9 cellular contexts compared by ENCODE assay signal in genomic region chr11:110130642-110131238, GRCh38. TPM values are rescaled to one million over a fixed set of nuclear protein-coding genes. Genes with fewer than 3 reads are reported as not detected.
A peak's percentile ranks its signal among the peaks of the same experiment; 100 is the strongest.
DNase-seq lines count a peak whose midpoint lies in the region; ATAC-seq and TF ChIP-seq lines count a peak whose summit lies in the region.
"Had no signal": no experiment of that assay in that cellular context is flagged by ENCODE, and none has a peak within 500 bp of the region (broad histone marks: within the 10 kb centered on the region; RNA-seq: fewer than 3 reads in every experiment).

No MANE protein-coding gene starts in this region.

- H3K4me1 Mint-ChIP-seq in activated CD4-positive, alpha-beta memory T cell treated with anti-CD3 and anti-CD28 coated beads, Interleukin-2, amount 10 ng/mL, durations not matched to agents 7 days and 5 days: no peaks in the 10 kb centered on the region

- CTCF ChIA-PET in activated CD4-positive, alpha-beta memory T cell treated with anti-CD3 and anti-CD28 coated beads, Interleukin-2, amount 10 ng/mL, durations not matched to agents 7 days and 5 days (lab: Charles Lee): no interaction called here

- no peaks in the 10 kb centered on the region for H3K9me3 Mint-ChIP-seq in activated CD4-positive, alpha-beta memory T cell treated with anti-CD3 and anti-CD28 coated beads, Interleukin-2, amount 10 ng/mL, durations not matched to agents 7 days and 5 days

- no peaks in the 10 kb centered on the region for H3K36me3 Mint-ChIP-seq in activated CD4-positive, alpha-beta memory T cell treated with anti-CD3 and anti-CD28 coated beads, Interleukin-2, amount 10 ng/mL, durations not matched to agents 7 days and 5 days (ENCODE audit: low read depth)

- POLR2A ChIA-PET in activated CD4-positive, alpha-beta memory T cell treated with anti-CD3 and anti-CD28 coated beads, Interleukin-2, amount 10 ng/mL, durations not matched to agents 7 days and 5 days (lab: Charles Lee): interaction anchor here (1.2 kb wide), 1 partner anchor 9 kb away, joined by 3 read pairs; no protein-coding TSS in a partner anchor

- H3K4me3 ChIP-seq in fibroblast of lung (replicated peaks in 1 of 4; ENCODE audit: control extremely low read depth in 1 of 4, insufficient read depth in 1 of 4, low read depth in 3 of 4, low read length in 4 of 4) (no peak overlapping the region), retinal pigment epithelial cell (ENCODE audit: low read length) (no peak overlapping the region)

- TF ChIP-seq CTCF in fibroblast of lung (conservative IDR thresholded peaks at IDR 0.05 in 1 of 2, IDR thresholded peaks at IDR 0.05 in 1 of 2; ENCODE audit: low read depth in 1 of 2, low read length in 2 of 2) (no peak), retinal pigment epithelial cell (conservative IDR thresholded peaks at IDR 0.05; ENCODE audit: low read depth, low read length) (no peak)

- H3K4me1 ChIP-seq in fibroblast of lung (ENCODE audit: control insufficient read depth, extremely low read depth, insufficient read depth, low read length): peaks cover 3% of the 10 kb centered on the region

- no peaks in the 10 kb centered on the region for H3K27me3 ChIP-seq in fibroblast of lung (ENCODE audit: control insufficient read depth, insufficient read depth, low read length)

- no peaks in the 10 kb centered on the region for H4K20me1 ChIP-seq in fibroblast of lung (ENCODE audit: control insufficient read depth, extremely low read depth, insufficient read depth, low read length)

- no peak overlapping the region for H3K27ac Mint-ChIP-seq in activated CD4-positive, alpha-beta memory T cell treated with anti-CD3 and anti-CD28 coated beads, Interleukin-2, amount 10 ng/mL, durations not matched to agents 7 days and 5 days

- peak; percentile 49 to 100 (median 97) for DNase-seq in NCI-H1417 (lab: John Stamatoyannopoulos, UW)
- peak; percentile 99 for DNase-seq in NCI-H748 (lab: John Stamatoyannopoulos, UW; ENCODE audit: unreplicated experiment)
- DNase-seq in fibroblast of lung (ENCODE audit: low read depth in 2 of 2): peak; percentile 71 to 87
- peak; percentile 69 for DNase-seq in retinal pigment epithelial cell (ENCODE audit: low read depth)
- no peak for DNase-seq in GM19238 (ENCODE audit: insufficient read length, low spot score)
- no peak for DNase-seq in activated CD4-positive, alpha-beta memory T cell treated with anti-CD3 and anti-CD28 coated beads, Interleukin-2, amount 10 ng/mL, durations not matched to agents 7 days and 5 days
- DNase-seq: activated CD4-positive, alpha-beta T cell treated with anti-CD3 and anti-CD28 coated beads for 48 hours had no signal

- no peak overlapping the region for H2AFZ ChIP-seq in fibroblast of lung (ENCODE audit: low read length)

- no peaks in the 10 kb centered on the region for H3K36me3 ChIP-seq in fibroblast of lung (ENCODE audit: control insufficient read depth, insufficient read depth, low read length)

- no peak for ATAC-seq in GM21723 (IDR thresholded peaks at IDR 0.05; ENCODE audit: unreplicated experiment)
- ATAC-seq in GM19351 (IDR thresholded peaks at IDR 0.05; ENCODE audit: unreplicated experiment): no peak

- no peak overlapping the region for H3K27ac ChIP-seq in fibroblast of lung (ENCODE audit: insufficient read depth, low read length)

- H3K79me2 ChIP-seq in fibroblast of lung (ENCODE audit: control insufficient read depth, insufficient read depth, low read length): peaks cover 18% of the 10 kb centered on the region

- no peaks in the 10 kb centered on the region for H3K9me3 ChIP-seq in fibroblast of lung (ENCODE audit: control insufficient read depth, insufficient read depth, low read depth, low read length)

- H3K4me3 Mint-ChIP-seq in activated CD4-positive, alpha-beta memory T cell treated with anti-CD3 and anti-CD28 coated beads, Interleukin-2, amount 10 ng/mL, durations not matched to agents 7 days and 5 days: no peak overlapping the region

- no peak overlapping the region for H3K4me2 ChIP-seq in fibroblast of lung (ENCODE audit: extremely low read depth, insufficient read depth, low read length)

- H3K27me3 Mint-ChIP-seq in activated CD4-positive, alpha-beta memory T cell treated with anti-CD3 and anti-CD28 coated beads, Interleukin-2, amount 10 ng/mL, durations not matched to agents 7 days and 5 days: peaks cover 5% of the 10 kb centered on the region

- no peak overlapping the region for H3K9ac ChIP-seq in fibroblast of lung (ENCODE audit: insufficient read depth, low read length)

RNA-seq across cellular contexts. Expression of gene ZC3H12C, which starts 37.5 kb away (rescaled TPM):
- 8.5 and 10.1 TPM in 2 replicates for total RNA-seq in fibroblast of lung
- polyA plus RNA-seq in fibroblast of lung: 7.2 and 8.2 TPM in 2 replicates
- polyA plus RNA-seq in fibroblast of lung (2012): 3.0 and 3.3 TPM in 2 replicates
- polyA minus RNA-seq in fibroblast of lung (ENCODE audit: low replicate concordance): 6.0 and 10.0 TPM in 2 replicates
- total RNA-seq in activated CD4-positive, alpha-beta memory T cell treated with anti-CD3 and anti-CD28 coated beads, Interleukin-2, amount 10 ng/mL, durations not matched to agents 7 days and 5 days: 1 to 10 TPM; 3.8 to 4.1 TPM

Comparison
In these comparisons a context has a peak if more than half of its experiments do, and no peak if none do; other contexts are left out.
1. DNase-seq: peak in NCI-H1417 (3 of 3), NCI-H748 (single experiment), fibroblast of lung (2 of 2) and retinal pigment epithelial cell (single experiment); none in GM19238 (single experiment) and activated CD4-positive, alpha-beta memory T cell treated with anti-CD3 and anti-CD28 coated beads, Interleukin-2, amount 10 ng/mL, durations not matched to agents 7 days and 5 days (single experiment).